Comparison of ENCODE assay signal across 8 cellular contexts in genomic region chr13:52010890-52011689, GRCh38. TPM values are rescaled to one million over a fixed set of nuclear protein-coding genes. Genes with fewer than 3 reads are reported as not detected.
A peak's percentile ranks its signal among the peaks of the same experiment; 100 is the strongest.
DNase-seq lines count a peak whose midpoint lies in the region; ATAC-seq and TF ChIP-seq lines count a peak whose summit lies in the region.

TSS of gene ATP7B (minus strand) at chr13:52011450. CDS start at chr13:52011337, 113 bp downstream.

- TF ChIP-seq CTCF in GM06990 (IDR thresholded peaks at IDR 0.05; ENCODE audit: insufficient read depth, low read length, poor library complexity, severe bottlenecking) (no peak), colonic mucosa (IDR thresholded peaks at IDR 0.05) (no peak), lower lobe of right lung (IDR thresholded peaks at IDR 0.05) (peak; percentile 19)

- H3K27ac ChIP-seq in colonic mucosa (peak within 1 kb of the TSS; percentile 54), lower lobe of right lung (peak within 1 kb of the TSS; percentile 73)

- no peaks in the 10 kb centered on the region for H3K9me3 ChIP-seq in colonic mucosa
- no peaks in the 10 kb centered on the region for H3K9me3 ChIP-seq in lower lobe of right lung

- intact Hi-C loops in colonic mucosa (cut with DNase I) (no loop called here), lower lobe of right lung (cut with DNase I) (no loop called here)

- in situ Hi-C loops in ACHN (cut with HindIII; ENCODE audit: low pct_ligation_motif_present, low pct_unique_long_range_greater_than_20kb, low sequenced_read_pairs), result no loop called here

- peaks cover 1% of the 10 kb centered on the region for H3K27me3 ChIP-seq in GM06990 (replicated peaks; ENCODE audit: control insufficient read depth, insufficient read depth, low read length)
- H3K27me3 ChIP-seq in colonic mucosa, result no peaks in the 10 kb centered on the region
- peaks cover 4% of the 10 kb centered on the region for H3K27me3 ChIP-seq in lower lobe of right lung (ENCODE audit: low read depth)

- ATAC-seq in HG03039 (IDR thresholded peaks at IDR 0.05; ENCODE audit: unreplicated experiment), result peak; percentile 2
- peak; percentile 48 to 54 for ATAC-seq in lower lobe of right lung

- peak within 1 kb of the TSS; percentile 98 for H3K4me3 ChIP-seq in GM06990 (replicated peaks; ENCODE audit: low read depth, low read length)
- peak within 1 kb of the TSS; percentile 99 for H3K4me3 ChIP-seq in colonic mucosa
- peak within 1 kb of the TSS; percentile 74 for H3K4me3 ChIP-seq in lower lobe of right lung

- DNase-seq in GM06990 (ENCODE audit: extremely low read depth, insufficient read length) (peak; percentile 20), T-helper 2 cell (peak in 3 of 5 experiments; percentile 15 to 30 (median 16)), colonic mucosa (peak; percentile 41), lower lobe of right lung (no peak), ACHN (no peak), NCI-H128 (lab: John Stamatoyannopoulos, UW; ENCODE audit: unreplicated experiment) (no peak)
- DNase-seq in stimulated activated CD8-positive, alpha-beta memory T cell treated with anti-CD3 and anti-CD28 coated beads, Interleukin-2, amount 100 ng/mL, for 48 hours (ENCODE audit: low read depth in 2 of 2), result peak; percentile 8 to 15

- peak within 1 kb of the TSS; percentile 55 to 67 for H3K9ac ChIP-seq in colonic mucosa (ENCODE audit: low read depth in 2 of 2, low read length in 2 of 2)

- peaks cover 5% of the 10 kb centered on the region for H3K4me1 ChIP-seq in colonic mucosa
- peaks cover 17% of the 10 kb centered on the region for H3K4me1 ChIP-seq in lower lobe of right lung

- H3K36me3 ChIP-seq in GM06990 (ENCODE audit: control insufficient read depth, insufficient read depth, low read length) (no peaks in the 10 kb centered on the region), colonic mucosa (no peaks in the 10 kb centered on the region), lower lobe of right lung (no peaks in the 10 kb centered on the region)

RNA-seq across cellular contexts. Expression of gene ATP7B, which starts in this region (rescaled TPM):
- total RNA-seq in colonic mucosa (10 to 100 TPM; 14.0 to 18.8 TPM), lower lobe of right lung (6.3 TPM)

Comparison
In these comparisons a context has a peak if more than half of its experiments do, and no peak if none do; other contexts are left out.
1. DNase-seq: peak in GM06990 (single experiment), T-helper 2 cell (3 of 5), colonic mucosa (single experiment) and stimulated activated CD8-positive, alpha-beta memory T cell treated with anti-CD3 and anti-CD28 coated beads, Interleukin-2, amount 100 ng/mL, for 48 hours (2 of 2); none in lower lobe of right lung (single experiment), ACHN (single experiment) and NCI-H128 (single experiment).
2. Peak in every context shown above with its lines, with median percentiles within 50 percentile points of each other: H3K4me3 ChIP-seq.